Comparison of ENCODE assay signal across 15 cellular contexts in the genomic region with DNA sequence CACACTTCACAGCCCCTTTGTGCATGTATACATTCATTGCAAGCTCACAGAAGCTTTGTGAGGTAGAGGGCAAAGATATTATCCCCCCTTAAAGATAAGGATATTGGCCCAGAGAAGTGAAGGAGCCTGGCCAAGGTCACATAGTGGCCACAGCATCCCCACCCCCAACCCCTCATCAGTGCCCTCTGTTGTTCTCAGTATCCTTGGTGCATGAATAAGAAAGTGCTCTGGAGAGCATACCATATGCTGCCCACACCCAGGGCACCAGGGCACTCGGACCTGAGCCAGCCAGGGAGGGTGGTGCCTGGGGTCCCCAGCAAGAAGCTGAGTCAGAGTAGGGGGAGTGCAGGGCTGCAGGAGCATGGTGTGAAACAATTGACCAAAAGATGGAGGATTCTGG. TPM values are rescaled to one million over a fixed set of nuclear protein-coding genes. Genes with fewer than 3 reads are reported as not detected.
DNase-seq lines count a peak whose midpoint lies in the region; ATAC-seq and TF ChIP-seq lines count a peak whose summit lies in the region.
"Had no signal": no experiment of that assay in that cellular context is flagged by ENCODE, and none has a peak within 500 bp of the region (broad histone marks: within the 10 kb centered on the region; RNA-seq: fewer than 3 reads in every experiment).

No MANE protein-coding gene starts in this region.

- ATAC-seq in heart right ventricle (no peak), Right ventricle myocardium inferior (no peak), gastroesophageal sphincter (no peak), GM18909 (IDR thresholded peaks at IDR 0.05; ENCODE audit: poor library complexity, unreplicated experiment) (no peak), HG03045 (IDR thresholded peaks at IDR 0.05; ENCODE audit: unreplicated experiment) (no peak)
- ATAC-seq: effector memory CD8-positive, alpha-beta T cell; mucosa of descending colon had no signal

- H3K9me3 ChIP-seq in heart right ventricle (no peaks in the 10 kb centered on the region), gastroesophageal sphincter (no peaks in the 10 kb centered on the region)
- H3K9me3 ChIP-seq: mucosa of descending colon had no signal

- peaks cover 35% of the 10 kb centered on the region for H3K4me1 Mint-ChIP-seq in neural crest cell

- no peak for TF ChIP-seq EP300 in gastroesophageal sphincter (IDR thresholded peaks at IDR 0.05)

- H3K27ac ChIP-seq in heart right ventricle, result peak overlapping the region; percentile 41 to 94 (median 90)
- H3K27ac ChIP-seq in gastroesophageal sphincter, result peak overlapping the region; percentile 48 to 87 (median 85)
- H3K27ac ChIP-seq in dorsolateral prefrontal cortex, result no peak overlapping the region
- H3K27ac ChIP-seq: KMS-11 had no signal

- intact Hi-C loops in heart right ventricle (cut with DNase I), result no loop called here
- intact Hi-C loops in Right ventricle myocardium inferior (cut with DNase I), result no loop called here
- intact Hi-C loops in dorsolateral prefrontal cortex (cut with DNase I), result no loop called here

- no peak for TF ChIP-seq POLR2A in gastroesophageal sphincter (IDR thresholded peaks at IDR 0.05)

- WGBS in heart right ventricle, 2 donors, result 58 to 76% methylated on average over 1 of the region's 1 CpG
- 17 to 60% methylated on average over 1 of the region's 1 CpG for WGBS in gastroesophageal sphincter (ENCODE audit: low coverage in 1 of 2), 2 donors

- H3K27me3 ChIP-seq in heart right ventricle (peaks cover 0 to 20% (median 0%) of the 10 kb centered on the region in 7 donors), gastroesophageal sphincter (no peaks in the 10 kb centered on the region), dorsolateral prefrontal cortex (peaks cover 0 to 23% (median 0%) of the 10 kb centered on the region in 45 donors)

- no peaks in the 10 kb centered on the region for H3K36me3 Mint-ChIP-seq in neural crest cell (ENCODE audit: low read depth)

- TF ChIP-seq CTCF in heart right ventricle (IDR thresholded peaks at IDR 0.05) (no peak), gastroesophageal sphincter (IDR thresholded peaks at IDR 0.05) (no peak), neural crest cell (conservative IDR thresholded peaks at IDR 0.05) (no peak), dorsolateral prefrontal cortex (IDR thresholded peaks at IDR 0.05 in 54 of 56, conservative IDR thresholded peaks at IDR 0.05 in 2 of 56; ENCODE audit: low read depth in 1 of 56, partially characterized antibody in 56 of 56) (no peak)

- H3K4me1 ChIP-seq in heart right ventricle (peaks cover 34 to 100% (median 98%) of the 10 kb centered on the region in 9 donors), gastroesophageal sphincter (peaks cover 11 to 100% (median 44%) of the 10 kb centered on the region in 3 donors)

- H3K36me3 ChIP-seq in heart right ventricle (peaks cover 0 to 3% (median 0%) of the 10 kb centered on the region in 9 donors), gastroesophageal sphincter (no peaks in the 10 kb centered on the region)

- H3K4me3 ChIP-seq in heart right ventricle (peak overlapping the region in 1 of 10 donors; percentile 70), gastroesophageal sphincter (no peak overlapping the region), dorsolateral prefrontal cortex (no peak overlapping the region)
- H3K4me3 ChIP-seq: mucosa of descending colon had no signal

- H3K27ac Mint-ChIP-seq in neural crest cell (ENCODE audit: unreplicated experiment), result peak overlapping the region; percentile 87
- H3K27ac Mint-ChIP-seq: effector memory CD8-positive, alpha-beta T cell had no signal

- peaks cover 54% of the 10 kb centered on the region for H3K27me3 Mint-ChIP-seq in neural crest cell (ENCODE audit: low read depth)

- DNase-seq in heart right ventricle (no peak), Right ventricle myocardium inferior (ENCODE audit: missing footprints) (no peak), neural crest cell (ENCODE audit: low read depth, low spot score) (no peak), GOT3 (lab: John Stamatoyannopoulos, UW) (no peak), dorsolateral prefrontal cortex (no peak)
- DNase-seq: activated CD8-positive, alpha-beta memory T cell treated with anti-CD3 and anti-CD28 coated beads for 24 hours; activated effector memory CD4-positive, alpha-beta T cell treated with Interleukin-2 at 50 U/mL for 16 hours; effector memory CD8-positive, alpha-beta T cell; mucosa of descending colon; retina; stimulated activated CD4-positive, alpha-beta T cell treated with anti-CD3 and anti-CD28 coated beads, Interleukin-4, amount 100 ng/mL, for 4 hours had no signal

- H3K4me3 Mint-ChIP-seq in neural crest cell, result peak overlapping the region; percentile 54

- no peaks in the 10 kb centered on the region for H3K9me3 Mint-ChIP-seq in neural crest cell
- H3K9me3 Mint-ChIP-seq: effector memory CD8-positive, alpha-beta T cell had no signal

RNA-seq across cellular contexts. Expression of gene DYSF, which starts 3.3 kb away (rescaled TPM):
- 100 to 1,000 TPM in 1 of 10 donors, 10 to 100 TPM in 9; 48.3 to 100 (median 71.9) TPM for total RNA-seq in heart right ventricle
- polyA plus RNA-seq in heart right ventricle, result 10 to 100 TPM; 20.6 to 29.8 TPM
- total RNA-seq in Right ventricle myocardium inferior, result 57.8 TPM
- total RNA-seq in gastroesophageal sphincter, result 10 to 100 TPM; 11.0 to 50.1 (median 17.4) TPM
- 2.2 and 2.4 TPM in 2 replicates for total RNA-seq in neural crest cell
- total RNA-seq in dorsolateral prefrontal cortex, result 100 to 1,000 TPM in 12 of 120 experiments, 10 to 100 TPM in 108; 15.6 to 237 (median 50.5) TPM

Comparison
In these comparisons a context has a peak if more than half of its experiments do, and no peak if none do; other contexts are left out.
1. H3K27ac ChIP-seq: peak in heart right ventricle (10 of 10) and gastroesophageal sphincter (4 of 4); none in dorsolateral prefrontal cortex (0 of 59).